Comparison of ENCODE assay signal across 3 cellular contexts in the genomic region with DNA sequence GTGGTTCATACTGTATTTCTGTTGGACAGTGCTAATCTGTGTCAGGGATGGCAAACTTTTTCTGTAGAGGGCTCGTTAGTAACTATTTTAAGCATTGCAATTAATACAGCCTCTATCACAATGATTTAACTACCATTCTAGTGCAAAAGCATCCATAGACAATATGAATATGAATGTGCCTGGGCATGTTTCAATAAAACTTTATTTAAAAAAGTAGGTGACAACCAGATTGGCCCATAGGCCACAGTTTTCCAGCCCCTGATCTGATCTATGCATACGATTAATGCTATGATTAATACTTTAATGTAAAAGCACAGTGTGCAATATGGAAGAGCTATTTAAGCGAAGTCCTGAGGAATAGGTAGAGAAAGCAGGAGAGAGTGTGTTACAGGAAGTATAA.
TF ChIP-seq lines count a peak whose summit lies in the region.

No MANE protein-coding gene starts in this region.

TF ChIP-seq in HepG2, 621 proteins besides CTCF, POLR2A, EP300 and RAD21:
- no peak for TF ChIP-seq ZNF570 (CRISPR knock-in tag; IDR thresholded peaks at IDR 0.05; ENCODE audit: borderline replicate concordance)
- TF ChIP-seq, protein P1, sequence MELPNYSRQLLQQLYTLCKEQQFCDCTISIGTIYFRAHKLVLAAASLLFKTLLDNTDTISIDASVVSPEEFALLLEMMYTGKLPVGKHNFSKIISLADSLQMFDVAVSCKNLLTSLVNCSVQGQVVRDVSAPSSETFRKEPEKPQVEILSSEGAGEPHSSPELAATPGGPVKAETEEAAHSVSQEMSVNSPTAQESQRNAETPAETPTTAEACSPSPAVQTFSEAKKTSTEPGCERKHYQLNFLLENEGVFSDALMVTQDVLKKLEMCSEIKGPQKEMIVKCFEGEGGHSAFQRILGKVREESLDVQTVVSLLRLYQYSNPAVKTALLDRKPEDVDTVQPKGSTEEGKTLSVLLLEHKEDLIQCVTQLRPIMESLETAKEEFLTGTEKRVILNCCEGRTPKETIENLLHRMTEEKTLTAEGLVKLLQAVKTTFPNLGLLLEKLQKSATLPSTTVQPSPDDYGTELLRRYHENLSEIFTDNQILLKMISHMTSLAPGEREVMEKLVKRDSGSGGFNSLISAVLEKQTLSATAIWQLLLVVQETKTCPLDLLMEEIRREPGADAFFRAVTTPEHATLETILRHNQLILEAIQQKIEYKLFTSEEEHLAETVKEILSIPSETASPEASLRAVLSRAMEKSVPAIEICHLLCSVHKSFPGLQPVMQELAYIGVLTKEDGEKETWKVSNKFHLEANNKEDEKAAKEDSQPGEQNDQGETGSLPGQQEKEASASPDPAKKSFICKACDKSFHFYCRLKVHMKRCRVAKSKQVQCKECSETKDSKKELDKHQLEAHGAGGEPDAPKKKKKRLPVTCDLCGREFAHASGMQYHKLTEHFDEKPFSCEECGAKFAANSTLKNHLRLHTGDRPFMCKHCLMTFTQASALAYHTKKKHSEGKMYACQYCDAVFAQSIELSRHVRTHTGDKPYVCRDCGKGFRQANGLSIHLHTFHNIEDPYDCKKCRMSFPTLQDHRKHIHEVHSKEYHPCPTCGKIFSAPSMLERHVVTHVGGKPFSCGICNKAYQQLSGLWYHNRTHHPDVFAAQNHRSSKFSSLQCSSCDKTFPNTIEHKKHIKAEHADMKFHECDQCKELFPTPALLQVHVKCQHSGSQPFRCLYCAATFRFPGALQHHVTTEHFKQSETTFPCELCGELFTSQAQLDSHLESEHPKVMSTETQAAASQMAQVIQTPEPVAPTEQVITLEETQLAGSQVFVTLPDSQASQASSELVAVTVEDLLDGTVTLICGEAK (IDR thresholded peaks at IDR 0.05), result peak; percentile 37; the same call in 1 of the 2 replicates
- TF ChIP-seq, protein P1 (CRISPR knock-in tag; IDR thresholded peaks at IDR 0.05), result peak; percentile 39; the same call in 1 of the 2 replicates

TF ChIP-seq in GM12878, 131 proteins besides CTCF, POLR2A, EP300 and RAD21:
- TF ChIP-seq RBBP5 (conservative IDR thresholded peaks at IDR 0.05) (no peak), CREM (IDR thresholded peaks at IDR 0.05; ENCODE audit: low read depth) (no peak)
- TF ChIP-seq, protein P1 (IDR thresholded peaks at IDR 0.05; ENCODE audit: borderline replicate concordance), result peak; percentile 75
TF ChIP-seq in GM12878: peak in this region for 1.

TF ChIP-seq in K562, 482 proteins besides CTCF, POLR2A, EP300 and RAD21:
- TF ChIP-seq, protein P2, sequence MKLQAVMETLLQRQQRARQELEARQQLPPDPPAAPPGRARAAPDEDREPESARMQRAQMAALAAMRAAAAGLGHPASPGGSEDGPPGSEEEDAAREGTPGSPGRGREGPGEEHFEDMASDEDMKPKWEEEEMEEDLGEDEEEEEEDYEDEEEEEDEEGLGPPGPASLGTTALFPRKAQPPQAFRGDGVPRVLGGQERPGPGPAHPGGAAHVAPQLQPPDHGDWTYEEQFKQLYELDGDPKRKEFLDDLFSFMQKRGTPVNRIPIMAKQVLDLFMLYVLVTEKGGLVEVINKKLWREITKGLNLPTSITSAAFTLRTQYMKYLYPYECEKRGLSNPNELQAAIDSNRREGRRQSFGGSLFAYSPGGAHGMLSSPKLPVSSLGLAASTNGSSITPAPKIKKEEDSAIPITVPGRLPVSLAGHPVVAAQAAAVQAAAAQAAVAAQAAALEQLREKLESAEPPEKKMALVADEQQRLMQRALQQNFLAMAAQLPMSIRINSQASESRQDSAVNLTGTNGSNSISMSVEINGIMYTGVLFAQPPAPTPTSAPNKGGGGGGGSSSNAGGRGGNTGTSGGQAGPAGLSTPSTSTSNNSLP (IDR thresholded peaks at IDR 0.05; ENCODE audit: borderline replicate concordance, low read depth, low read length), result no peak
- TF ChIP-seq HDAC1 (IDR thresholded peaks at IDR 0.05) (no peak), NRF1 (conservative IDR thresholded peaks at IDR 0.05 in 1 of 2, IDR thresholded peaks at IDR 0.05 in 1 of 2) (no peak)
- TF ChIP-seq, protein P1 (IDR thresholded peaks at IDR 0.05), result peak; percentile 91
- TF ChIP-seq, protein P1 (CRISPR knock-in tag; IDR thresholded peaks at IDR 0.05), result peak; percentile 85
